ENCODE assay signal across 8 cellular contexts in the genomic region with DNA sequence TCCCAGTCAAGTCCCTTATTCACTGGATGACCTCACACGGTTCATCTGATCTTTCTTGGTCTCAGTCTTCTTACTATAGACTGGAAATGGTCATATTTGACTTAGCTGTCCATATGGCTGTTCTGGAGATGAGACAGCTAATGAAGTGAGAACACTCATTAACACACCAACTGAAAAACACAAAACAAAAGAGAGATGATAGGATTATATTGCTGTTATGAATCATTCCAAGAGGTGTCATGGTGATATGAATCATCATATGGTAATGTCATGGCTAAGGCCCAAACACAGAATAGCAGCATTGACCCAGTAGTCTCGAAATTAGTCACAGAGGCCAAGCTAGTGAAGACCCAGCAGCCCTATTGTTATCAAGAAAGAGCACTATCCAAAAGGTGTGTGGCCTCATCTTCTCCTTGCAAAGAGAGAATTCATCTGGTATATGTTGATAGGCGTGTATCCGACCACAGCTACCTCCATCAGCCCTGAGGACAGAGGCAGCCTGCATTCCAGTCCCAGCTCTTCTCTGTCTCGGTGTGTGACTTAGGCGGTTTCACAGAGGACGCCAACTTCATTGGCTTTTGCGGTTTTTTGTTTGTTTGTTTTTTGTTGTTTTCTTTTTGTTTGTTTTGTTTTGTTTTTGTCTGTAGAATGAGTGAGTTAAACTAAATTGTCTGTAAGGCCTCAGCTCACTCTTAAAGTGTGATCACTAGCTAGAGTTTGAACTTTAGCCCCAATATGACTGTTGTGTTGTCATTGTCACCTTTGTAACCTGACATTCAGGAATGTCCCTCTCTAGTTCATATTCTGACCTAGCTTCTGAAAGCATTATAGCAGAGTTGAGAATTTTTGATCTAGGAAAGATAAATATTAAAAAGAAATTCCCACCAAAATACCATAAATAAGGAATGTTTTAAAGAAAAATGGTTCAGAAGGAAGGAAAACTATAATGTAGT.
DNase-seq lines count a peak whose midpoint lies in the region; ATAC-seq and TF ChIP-seq lines count a peak whose summit lies in the region.

No MANE protein-coding gene starts in this region.

- intact Hi-C loops in OCI-LY7 (cut with micrococcal nuclease; ENCODE audit: unreplicated experiment): no loop called here
- intact Hi-C loops in gastrocnemius medialis (cut with DNase I; ENCODE audit: low total_unique reads): loop anchor here (5.0 kb wide), 1 partner anchor 92 kb away; no protein-coding TSS in a partner anchor
- intact Hi-C loops in uterus (cut with DNase I; ENCODE audit: low total_unique reads): no loop called here

- no peaks in the 10 kb centered on the region for H3K79me2 ChIP-seq in OCI-LY7 (ENCODE audit: insufficient read depth, low read depth, low read length)

- no peak overlapping the region for H3K4me2 ChIP-seq in OCI-LY7 (ENCODE audit: low read length)

- no peaks in the 10 kb centered on the region for H3K27me3 ChIP-seq in gastrocnemius medialis
- H3K27me3 ChIP-seq in uterus: no peaks in the 10 kb centered on the region

- no TSS peak for BruUV-seq in OCI-LY7 (replicated peaks; lab: Mats Ljungman, UMichigan)

- POLR2A ChIA-PET in OCI-LY7 (lab: Charles Lee): interaction anchor here (0.5 to 1.2 kb wide), 4 partner anchors 9 to 32 kb away, joined by 3 read pairs; no protein-coding TSS in a partner anchor

- H3K36me3 ChIP-seq in OCI-LY7 (ENCODE audit: insufficient read depth, low read length): no peaks in the 10 kb centered on the region
- H3K36me3 ChIP-seq in gastrocnemius medialis: no peaks in the 10 kb centered on the region
- H3K36me3 ChIP-seq in uterus: no peaks in the 10 kb centered on the region

- peaks cover 23% of the 10 kb centered on the region for H3K4me1 ChIP-seq in OCI-LY7 (ENCODE audit: insufficient read depth, low read length, poor library complexity, severe bottlenecking)
- H3K4me1 ChIP-seq in gastrocnemius medialis: peaks cover 45 to 54% of the 10 kb centered on the region in 2 donors
- no peaks in the 10 kb centered on the region for H3K4me1 ChIP-seq in uterus

- H3K27ac ChIP-seq in OCI-LY7 (ENCODE audit: low read depth, low read length, poor library complexity, severe bottlenecking): no peak overlapping the region
- peak overlapping the region; percentile 50 to 71 (median 64) for H3K27ac ChIP-seq in gastrocnemius medialis
- no peak overlapping the region for H3K27ac ChIP-seq in uterus

- TF ChIP-seq POLR2A in gastrocnemius medialis (IDR thresholded peaks at IDR 0.05): no peak
- TF ChIP-seq POLR2A in uterus (IDR thresholded peaks at IDR 0.05): no peak

- ATAC-seq in GM18858 (IDR thresholded peaks at IDR 0.05; ENCODE audit: unreplicated experiment): peak; percentile 96
- ATAC-seq in HG02798 (IDR thresholded peaks at IDR 0.05; ENCODE audit: poor library complexity, unreplicated experiment): peak; percentile 96
- ATAC-seq in gastrocnemius medialis: peak; percentile 53 to 82

- no peak overlapping the region for H3K4me3 ChIP-seq in OCI-LY7 (ENCODE audit: low read depth, low read length, poor library complexity, severe bottlenecking)
- H3K4me3 ChIP-seq in choroid plexus epithelial cell (ENCODE audit: low read depth, low read length): no peak overlapping the region
- H3K4me3 ChIP-seq in gastrocnemius medialis: no peak overlapping the region
- no peak overlapping the region for H3K4me3 ChIP-seq in uterus

- no peaks in the 10 kb centered on the region for H4K20me1 ChIP-seq in OCI-LY7 (ENCODE audit: insufficient read depth, low read length)

- CTCF ChIA-PET in OCI-LY7 (lab: Charles Lee; ENCODE audit: unreplicated experiment): no interaction called here

- in situ Hi-C loops in gastrocnemius medialis (cut with MboI; ENCODE audit: low sequenced_read_pairs in 4 of 4): loop anchor here in 2 of 4 donors (25.0 kb wide), 1 partner anchor 162 kb away; no protein-coding TSS in a partner anchor

- peak overlapping the region; percentile 69 for H2AFZ ChIP-seq in OCI-LY7 (ENCODE audit: low read length)

- no peaks in the 10 kb centered on the region for H3K9me2 ChIP-seq in OCI-LY7 (ENCODE audit: insufficient read depth, low read length)

- TF ChIP-seq CTCF in OCI-LY7 (conservative IDR thresholded peaks at IDR 0.05; ENCODE audit: low read length) (no peak), choroid plexus epithelial cell (conservative IDR thresholded peaks at IDR 0.05; ENCODE audit: low read depth, low read length) (no peak), gastrocnemius medialis (IDR thresholded peaks at IDR 0.05 in 4 of 5, conservative IDR thresholded peaks at IDR 0.05 in 1 of 5) (no peak), uterus (IDR thresholded peaks at IDR 0.05) (no peak)

- DNase-seq in OCI-LY7 (ENCODE audit: low spot score): no peak
- DNase-seq in choroid plexus epithelial cell (ENCODE audit: low read depth): peak; percentile 76
- DNase-seq in gastrocnemius medialis: no peak
- no peak for DNase-seq in activated gamma-delta T cell treated with Interleukin-2 at 50 U/mL for 16 hours
- DNase-seq in NCI-H1092 treated with DMSO at 0.1 percent for 48 hours (lab: John Stamatoyannopoulos, UW): no peak
- DNase-seq in uterus: no peak

- H3K9me3 ChIP-seq in OCI-LY7 (ENCODE audit: low read length) (no peaks in the 10 kb centered on the region), gastrocnemius medialis (no peaks in the 10 kb centered on the region), uterus (no peaks in the 10 kb centered on the region)

Comparison
In these comparisons a context has a peak if more than half of its experiments do, and no peak if none do; other contexts are left out.
1. H3K27ac ChIP-seq: peak in gastrocnemius medialis (4 of 4); none in OCI-LY7 (single experiment) and uterus (0 of 2).
2. Peak in every context shown above with its lines, with median percentiles within 50 percentile points of each other: ATAC-seq.